ENCODE assay signal across 21 cellular contexts in the genomic region with DNA sequence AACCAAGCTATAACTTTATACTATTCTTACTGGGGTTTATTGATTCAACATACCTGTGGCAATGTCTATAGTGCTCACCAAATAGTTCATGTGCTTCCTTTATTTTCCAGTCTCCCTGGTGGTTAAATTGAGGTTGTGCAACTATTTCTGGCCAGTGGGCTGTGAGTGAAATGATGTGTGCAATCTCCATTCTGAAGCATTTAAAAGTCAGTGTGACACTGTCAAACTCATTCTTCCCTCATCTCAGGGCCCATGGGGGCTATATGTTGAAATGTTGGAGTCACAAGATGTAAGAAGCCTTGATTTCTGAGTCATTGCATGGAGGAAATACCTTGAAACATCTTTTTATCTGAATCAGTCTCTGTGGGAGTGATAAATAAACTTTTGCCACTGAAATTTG.
DNase-seq lines count a peak whose midpoint lies in the region; ATAC-seq, FAIRE-seq and TF ChIP-seq lines count a peak whose summit lies in the region.
"Had no signal": no experiment of that assay in that cellular context is flagged by ENCODE, and none has a peak within 500 bp of the region (broad histone marks: within the 10 kb centered on the region; RNA-seq: fewer than 3 reads in every experiment).

No MANE protein-coding gene starts in this region.

- no peak overlapping the region for H3K9ac ChIP-seq in IMR-90 (ENCODE audit: low read depth, low read length)

- no peak overlapping the region for H2AK5ac ChIP-seq in IMR-90 (ENCODE audit: low read depth, low read length)

- H3K4me2 ChIP-seq in IMR-90 (ENCODE audit: low read depth, low read length) = no peak overlapping the region

- no peaks in the 10 kb centered on the region for H3K9me1 ChIP-seq in IMR-90 (ENCODE audit: insufficient read depth, low read length)

- H3K14ac ChIP-seq in IMR-90 (replicated peaks; ENCODE audit: low read depth, low read length) = no peak overlapping the region

- no peak overlapping the region for H4K8ac ChIP-seq in IMR-90 (ENCODE audit: low read depth in 2 of 2, low read length in 2 of 2)

- H3K4me3 ChIP-seq in AG10803 (ENCODE audit: low read length) = no peak overlapping the region
- no peak overlapping the region for H3K4me3 ChIP-seq in IMR-90 (ENCODE audit: insufficient read depth, low read depth, low read length)
- H3K4me3 ChIP-seq in bronchial epithelial cell (ENCODE audit: low read depth, low read length) = no peak overlapping the region
- no peak overlapping the region for H3K4me3 ChIP-seq in thyroid gland (replicated peaks in 1 of 3)
- H3K4me3 ChIP-seq: esophagus squamous epithelium, K562, sigmoid colon had no signal

- H3K36me3 ChIP-seq in IMR-90 (ENCODE audit: control insufficient read depth, insufficient read depth, low read length) = no peaks in the 10 kb centered on the region
- no peaks in the 10 kb centered on the region for H3K36me3 ChIP-seq in bronchial epithelial cell (ENCODE audit: control insufficient read depth, insufficient read depth, low read length)
- H3K36me3 ChIP-seq in thyroid gland = no peaks in the 10 kb centered on the region
- H3K36me3 ChIP-seq: esophagus squamous epithelium, sigmoid colon, WERI-Rb-1 had no signal

- CTCF ChIA-PET in IMR-90 (lab: Yijun Ruan, JAX) = no interaction called here

- BruUV-seq in IMR-90 (replicated peaks; lab: Mats Ljungman, UMichigan) = no TSS peak

- no peak overlapping the region for H2BK20ac ChIP-seq in IMR-90 (ENCODE audit: low read depth, low read length)

- no peak overlapping the region for H2AFZ ChIP-seq in IMR-90 (replicated peaks; ENCODE audit: low read length, poor library complexity)

- dilution Hi-C loops in IMR-90 (cut with HindIII; ENCODE audit: low sequenced_read_pairs, unreplicated experiment) = no loop called here

- no peak overlapping the region for H2AK9ac ChIP-seq in IMR-90 (replicated peaks; ENCODE audit: low read depth, low read length, poor library complexity)

- DNase-seq in AG10803 (ENCODE audit: low read depth) = peak; percentile 51
- no peak for DNase-seq in IMR-90
- peak; percentile 5 for DNase-seq in bronchial epithelial cell (ENCODE audit: low read depth)
- DNase-seq in nephron progenitor cell = no peak
- DNase-seq in endothelial cell (ENCODE audit: low spot score) = no peak
- DNase-seq in NCI-H446 treated with DMSO at 0.1 percent for 48 hours (lab: John Stamatoyannopoulos, UW) = no peak
- no peak for DNase-seq in DMS 273 (lab: John Stamatoyannopoulos, UW; ENCODE audit: unreplicated experiment)
- DNase-seq in thyroid gland = no peak
- DNase-seq: activated CD4-positive, alpha-beta memory T cell treated with anti-CD3 and anti-CD28 coated beads, Interleukin-2, amount 10 ng/mL, durations not matched to agents 7 days and 5 days; activated naive CD8-positive, alpha-beta T cell treated with anti-CD3 and anti-CD28 coated beads for 36 hours; esophagus squamous epithelium; mesendoderm; NCI-H1417 treated with DMSO at 0.1 percent for 48 hours; NCI-H345; sigmoid colon; stimulated activated CD4-positive, alpha-beta T cell treated with anti-CD3 and anti-CD28 coated beads, Interleukin-2, amount 100 ng/mL, for 24 hours; T-cell; WERI-Rb-1 had no signal

- H3K4me1 ChIP-seq in IMR-90 (ENCODE audit: control insufficient read depth, insufficient read depth, low read length) = no peaks in the 10 kb centered on the region
- no peaks in the 10 kb centered on the region for H3K4me1 ChIP-seq in thyroid gland
- H3K4me1 ChIP-seq: esophagus squamous epithelium, sigmoid colon had no signal

- POLR2A ChIA-PET in IMR-90 (lab: Charles Lee; ENCODE audit: unreplicated experiment) = no interaction called here

- no peaks in the 10 kb centered on the region for H3K27me3 Mint-ChIP-seq in nephron progenitor cell (ENCODE audit: low read depth, poor library complexity)
- H3K27me3 Mint-ChIP-seq in endothelial cell (ENCODE audit: unreplicated experiment) = no peaks in the 10 kb centered on the region

- TF ChIP-seq POLR2A in IMR-90 (IDR thresholded peaks at IDR 0.05; ENCODE audit: low read depth, low read length) = no peak
- no peak for TF ChIP-seq POLR2A in thyroid gland (IDR thresholded peaks at IDR 0.05)

- no peak for TF ChIP-seq RAD21 in IMR-90 (IDR thresholded peaks at IDR 0.05; ENCODE audit: low read length)

- H3K27ac ChIP-seq in IMR-90 (ENCODE audit: insufficient read depth, low read length) (no peak overlapping the region), thyroid gland (no peak overlapping the region)
- H3K27ac ChIP-seq: esophagus squamous epithelium, sigmoid colon, WERI-Rb-1 had no signal

- no peak overlapping the region for H4K91ac ChIP-seq in IMR-90 (ENCODE audit: insufficient read depth, low read depth, low read length)

- no peak overlapping the region for H3K23ac ChIP-seq in IMR-90 (ENCODE audit: low read depth, low read length)

- H4K5ac ChIP-seq in IMR-90 (ENCODE audit: low read depth, low read length) = no peak overlapping the region

- no peak for ATAC-seq in IMR-90 (ENCODE audit: low read depth)
- ATAC-seq: K562, T-cell had no signal

- H3K4me3 Mint-ChIP-seq in nephron progenitor cell (no peak overlapping the region), endothelial cell (ENCODE audit: unreplicated experiment) (no peak overlapping the region)
- H3K4me3 Mint-ChIP-seq: activated CD4-positive, alpha-beta memory T cell treated with anti-CD3 and anti-CD28 coated beads, Interleukin-2, amount 10 ng/mL, durations not matched to agents 7 days and 5 days; activated naive CD8-positive, alpha-beta T cell treated with anti-CD3 and anti-CD28 coated beads for 36 hours; nephron; T-cell had no signal

- H3K4ac ChIP-seq in IMR-90 (ENCODE audit: low read depth, low read length) = no peak overlapping the region

- H2BK120ac ChIP-seq in IMR-90 (ENCODE audit: low read depth, low read length) = no peak overlapping the region

- H3K56ac ChIP-seq in IMR-90 (ENCODE audit: extremely low read depth, insufficient read depth, low read length) = no peak overlapping the region

- H3K4me1 Mint-ChIP-seq in nephron progenitor cell (no peaks in the 10 kb centered on the region), endothelial cell (ENCODE audit: unreplicated experiment) (no peaks in the 10 kb centered on the region)
- H3K4me1 Mint-ChIP-seq: activated CD4-positive, alpha-beta memory T cell treated with anti-CD3 and anti-CD28 coated beads, Interleukin-2, amount 10 ng/mL, durations not matched to agents 7 days and 5 days; activated naive CD8-positive, alpha-beta T cell treated with anti-CD3 and anti-CD28 coated beads for 36 hours; nephron; T-cell had no signal

- intact Hi-C loops in IMR-90 (cut with micrococcal nuclease) (no loop called here), thyroid gland (cut with DNase I) (no loop called here)

- no peaks in the 10 kb centered on the region for H3K27me3 ChIP-seq in IMR-90 (ENCODE audit: control insufficient read depth, insufficient read depth, low read length)
- no peaks in the 10 kb centered on the region for H3K27me3 ChIP-seq in bronchial epithelial cell (ENCODE audit: control insufficient read depth, insufficient read depth, low read length)
- H3K27me3 ChIP-seq in thyroid gland = no peaks in the 10 kb centered on the region
- H3K27me3 ChIP-seq: esophagus squamous epithelium, sigmoid colon had no signal

- TF ChIP-seq CTCF in AG10803 (conservative IDR thresholded peaks at IDR 0.05; ENCODE audit: low read length) (peak; percentile 19), IMR-90 (conservative IDR thresholded peaks at IDR 0.05; ENCODE audit: low read depth, low read length) (no peak), bronchial epithelial cell (IDR thresholded peaks at IDR 0.05; ENCODE audit: insufficient read depth, low read length, severe bottlenecking) (no peak), nephron progenitor cell (IDR thresholded peaks at IDR 0.05) (peak; percentile 12), endothelial cell (IDR thresholded peaks at IDR 0.05; ENCODE audit: unreplicated experiment) (no peak), thyroid gland (IDR thresholded peaks at IDR 0.05) (no peak)

- H3K9me3 ChIP-seq in IMR-90 (ENCODE audit: control insufficient read depth, insufficient read depth, low read length) (no peaks in the 10 kb centered on the region), thyroid gland (no peaks in the 10 kb centered on the region)
- H3K9me3 ChIP-seq: esophagus squamous epithelium, sigmoid colon had no signal

- in situ Hi-C loops in IMR-90 (cut with MboI; ENCODE audit: low sequenced_read_pairs) = no loop called here

- no peaks in the 10 kb centered on the region for H4K20me1 ChIP-seq in IMR-90 (ENCODE audit: insufficient read depth, low read length)

- H2BK15ac ChIP-seq in IMR-90 (ENCODE audit: low read depth, low read length) = no peak overlapping the region

- H3K79me1 ChIP-seq in IMR-90 (ENCODE audit: low read depth in 1 of 2, low read length in 2 of 2) = no peaks in the 10 kb centered on the region

- no peaks in the 10 kb centered on the region for H3K9me3 Mint-ChIP-seq in nephron progenitor cell
- H3K9me3 Mint-ChIP-seq in endothelial cell (ENCODE audit: unreplicated experiment) = no peaks in the 10 kb centered on the region
- H3K9me3 Mint-ChIP-seq: activated CD4-positive, alpha-beta memory T cell treated with anti-CD3 and anti-CD28 coated beads, Interleukin-2, amount 10 ng/mL, durations not matched to agents 7 days and 5 days; activated naive CD8-positive, alpha-beta T cell treated with anti-CD3 and anti-CD28 coated beads for 36 hours; nephron; T-cell had no signal

- H3K36me3 Mint-ChIP-seq in nephron progenitor cell (ENCODE audit: low read depth) = no peaks in the 10 kb centered on the region
- no peaks in the 10 kb centered on the region for H3K36me3 Mint-ChIP-seq in endothelial cell (ENCODE audit: low read depth, unreplicated experiment)
- H3K36me3 Mint-ChIP-seq: activated naive CD8-positive, alpha-beta T cell treated with anti-CD3 and anti-CD28 coated beads for 36 hours; T-cell had no signal

- H3K18ac ChIP-seq in IMR-90 (ENCODE audit: low read depth, low read length) = no peak overlapping the region

- FAIRE-seq in bronchial epithelial cell (lab: Jason Lieb, UNC) = no peak
- FAIRE-seq: K562, keratinocyte had no signal

- H3K27ac Mint-ChIP-seq in nephron progenitor cell = no peak overlapping the region
- no peak overlapping the region for H3K27ac Mint-ChIP-seq in endothelial cell (ENCODE audit: unreplicated experiment)
- H3K27ac Mint-ChIP-seq: activated CD4-positive, alpha-beta memory T cell treated with anti-CD3 and anti-CD28 coated beads, Interleukin-2, amount 10 ng/mL, durations not matched to agents 7 days and 5 days; activated naive CD8-positive, alpha-beta T cell treated with anti-CD3 and anti-CD28 coated beads for 36 hours; nephron; T-cell had no signal

- H2BK5ac ChIP-seq in IMR-90 (ENCODE audit: low read depth, low read length, poor library complexity, severe bottlenecking) = no peak overlapping the region

TF ChIP-seq in IMR-90, 13 proteins besides CTCF, POLR2A, EP300 and RAD21:
- TF ChIP-seq SMC3 (IDR thresholded peaks at IDR 0.05; ENCODE audit: low read depth, low read length) (no peak), CEBPB (IDR thresholded peaks at IDR 0.05; ENCODE audit: low read depth, low read length) (0 out of 2 replicates have a peak, but pooled peaks have one; percentile 27)
TF ChIP-seq in IMR-90: peak in this region for 1.

Comparison
In these comparisons a context has a peak if more than half of its experiments do, and no peak if none do; other contexts are left out.
1. DNase-seq: peak in AG10803 (single experiment) and bronchial epithelial cell (single experiment); none in IMR-90 (single experiment), nephron progenitor cell (single experiment), endothelial cell (single experiment), NCI-H446 treated with DMSO at 0.1 percent for 48 hours (single experiment), DMS 273 (single experiment) and thyroid gland (0 of 2).
2. CTCF ChIP-seq: peak in AG10803 (single experiment) and nephron progenitor cell (single experiment); none in IMR-90 (single experiment), bronchial epithelial cell (single experiment), endothelial cell (single experiment) and thyroid gland (0 of 6).